ENCODE assay signal across 2 cellular contexts in genomic region chr12:28961948-28962384, GRCh38.
TF ChIP-seq lines count a peak whose summit lies in the region.

No MANE protein-coding gene starts in this region.

TF ChIP-seq in liver, 16 proteins besides CTCF, POLR2A, EP300 and RAD21:
- TF ChIP-seq NR2F2 (IDR thresholded peaks at IDR 0.05) (peak; percentile 40), YY1 (IDR thresholded peaks at IDR 0.05) (no peak)

TF ChIP-seq in HepG2, 621 proteins besides CTCF, POLR2A, EP300 and RAD21:
- no peak for TF ChIP-seq RFXAP (CRISPR knock-in tag; IDR thresholded peaks at IDR 0.05; ENCODE audit: borderline replicate concordance)
- TF ChIP-seq ZNF713 (CRISPR knock-in tag; IDR thresholded peaks at IDR 0.05) = no peak
- no peak for TF ChIP-seq RERE (CRISPR knock-in tag; IDR thresholded peaks at IDR 0.05; ENCODE audit: low read depth)
- no peak for TF ChIP-seq ZFP37 (CRISPR knock-in tag; IDR thresholded peaks at IDR 0.05; ENCODE audit: borderline replicate concordance)
- TF ChIP-seq EHMT2 (IDR thresholded peaks at IDR 0.05; ENCODE audit: borderline replicate concordance, low read depth, low read length) = no peak
- no peak for TF ChIP-seq ZNF17 (CRISPR knock-in tag; IDR thresholded peaks at IDR 0.05)
- TF ChIP-seq CHD4 (IDR thresholded peaks at IDR 0.05; ENCODE audit: borderline replicate concordance, low read length) = no peak
- TF ChIP-seq ZNF136 (CRISPR knock-in tag; IDR thresholded peaks at IDR 0.05; ENCODE audit: low read depth) = no peak
- TF ChIP-seq ATM (IDR thresholded peaks at IDR 0.05; ENCODE audit: borderline replicate concordance) = no peak
- TF ChIP-seq ISX (CRISPR knock-in tag; conservative IDR thresholded peaks at IDR 0.05) = no peak
- TF ChIP-seq SP1 (IDR thresholded peaks at IDR 0.05) = no peak
- no peak for TF ChIP-seq SP1 (CRISPR knock-in tag; IDR thresholded peaks at IDR 0.05)
- TF ChIP-seq NKX3-1 (CRISPR knock-in tag; IDR thresholded peaks at IDR 0.05) = no peak
- no peak for TF ChIP-seq ZNF75D (CRISPR knock-in tag; IDR thresholded peaks at IDR 0.05; ENCODE audit: borderline replicate concordance)
- TF ChIP-seq CREB1 (IDR thresholded peaks at IDR 0.05) = no peak
- TF ChIP-seq CREB1 (CRISPR knock-in tag; IDR thresholded peaks at IDR 0.05) = no peak
